ENCODE assay signal across 28 cellular contexts in genomic region chr19:3220576-3220975, GRCh38. TPM values are rescaled to one million over a fixed set of nuclear protein-coding genes. Genes with fewer than 3 reads are reported as not detected.
"Had no signal": no experiment of that assay in that cellular context is flagged by ENCODE, and none has a peak within 500 bp of the region (broad histone marks: within the 10 kb centered on the region; RNA-seq: fewer than 3 reads in every experiment).

No MANE protein-coding gene starts in this region.

- H3K27me3 ChIP-seq: MG63, SJCRH30 had no signal

- ATAC-seq: HepG2, Panc1, PC-3, SK-N-SH treated with all-trans-retinoic acid at 6 μM for 48 hours had no signal

- H3K4me1 ChIP-seq: SJCRH30 had no signal

- H3K4me3 ChIP-seq: MG63, SJCRH30 had no signal

- FAIRE-seq: HepG2 had no signal

- H3K36me3 ChIP-seq: MG63, SJCRH30 had no signal

- H3K27ac ChIP-seq: RWPE1, SJCRH30 had no signal

- DNase-seq: IMR-90; Karpas-422; KG1; MG63; NCI-H1092; NCI-H1105 treated with DMSO at 0.1 percent for 48 hours; NCI-H1417 treated with DMSO at 0.1 percent for 48 hours; NCI-H146; NCI-H1694 treated with DMSO at 0.1 percent for 48 hours; NCI-H1930; NCI-H2081; NCI-H2107; NCI-H2171 treated with DMSO at 0.1 percent for 48 hours; NCI-H345; NCI-H446 treated with DMSO at 0.1 percent for 48 hours; NCI-H510A treated with DMSO at 0.1 percent for 48 hours; NCI-H526; NCI-H748 treated with DMSO at 0.1 percent for 48 hours; NK-92 treated with Interleukin-12 subunit alpha and Interleukin-12 subunit beta, amount 100 ng/mL, for 24 hours; PC-3; SHP77 treated with DMSO at 0.1 percent for 48 hours; SJCRH30; T-helper 1 cell had no signal

- H3K9me3 ChIP-seq: MG63, SJCRH30 had no signal

RNA-seq across cellular contexts. Expression of gene CELF5, which starts 3.9 kb away (rescaled TPM):
- total RNA-seq: HT1080, IMR-90, SJCRH30 had no signal

RNA-seq across cellular contexts. Expression of gene S1PR4, which starts 42.0 kb away (rescaled TPM):
- total RNA-seq: IMR-90, SJCRH30 had no signal
- polyA plus RNA-seq: IMR-90 had no signal
